Comparison of ENCODE assay signal across 2 cellular contexts in genomic region chrX:153113851-153114250, GRCh38. TPM values are rescaled to one million over a fixed set of nuclear protein-coding genes. Genes with fewer than 3 reads are reported as not detected.
"Had no signal": no experiment of that assay in that cellular context is flagged by ENCODE, and none has a peak within 500 bp of the region (broad histone marks: within the 10 kb centered on the region; RNA-seq: fewer than 3 reads in every experiment).

No MANE protein-coding gene starts in this region.

RNA-seq across cellular contexts. Expression of gene PNMA3, which starts 57.6 kb away (rescaled TPM):
- total RNA-seq: GM23248, HFFc6 had no signal
- polyA plus RNA-seq: GM23248 had no signal
